Comparison of ENCODE assay signal across 8 cellular contexts in the genomic region with DNA sequence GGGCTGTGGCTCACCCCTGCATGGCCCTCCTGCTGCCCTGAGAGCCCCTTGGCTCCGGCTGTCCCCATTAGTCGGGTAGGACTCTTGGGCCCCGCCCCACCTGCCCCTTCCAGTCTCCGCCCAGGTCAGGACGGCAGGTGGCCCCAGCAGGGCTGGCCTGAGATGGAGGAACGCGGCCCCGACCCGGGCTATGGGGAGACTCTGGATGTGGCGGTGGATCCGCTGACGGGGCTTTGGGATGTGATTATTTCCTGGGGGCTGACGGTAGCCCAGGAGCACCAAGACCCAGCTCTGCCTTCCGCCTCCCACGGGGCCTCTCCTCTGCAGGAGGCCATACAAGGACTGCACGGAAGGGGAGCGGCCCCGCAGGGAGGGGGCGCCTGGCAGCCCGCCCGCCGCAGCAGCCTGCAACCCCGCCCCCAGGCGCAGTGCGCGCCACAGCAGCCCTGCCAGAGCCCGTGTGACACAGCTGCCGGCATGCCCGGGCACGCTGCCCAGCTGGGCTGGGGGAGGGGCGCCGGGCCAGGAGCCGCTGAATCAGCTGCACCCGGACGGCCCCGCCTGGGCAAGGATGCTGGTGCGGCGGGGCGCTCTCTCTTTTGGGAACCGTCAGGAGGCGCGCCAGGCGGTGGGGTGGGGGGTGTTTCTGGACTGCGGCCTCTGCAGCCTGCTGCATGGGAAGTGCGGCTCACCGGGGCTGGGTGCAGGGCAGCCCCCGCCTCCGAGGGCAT. TPM values are rescaled to one million over a fixed set of nuclear protein-coding genes. Genes with fewer than 3 reads are reported as not detected.
DNase-seq lines count a peak whose midpoint lies in the region; ATAC-seq, FAIRE-seq and TF ChIP-seq lines count a peak whose summit lies in the region.

No MANE protein-coding gene starts in this region.

- no peaks in the 10 kb centered on the region for H3K27me3 ChIP-seq in Caco-2 (replicated peaks; ENCODE audit: control insufficient read depth, insufficient read depth, low read length)

- H3K36me3 ChIP-seq in Caco-2 (ENCODE audit: control insufficient read depth, insufficient read depth, low read length) (no peaks in the 10 kb centered on the region), mucosa of descending colon (ENCODE audit: low read depth) (no peaks in the 10 kb centered on the region)

- POLR2A ChIA-PET in Caco-2 (lab: Charles Lee), result no interaction called here

- H3K9me3 ChIP-seq in Caco-2 (no peaks in the 10 kb centered on the region), mucosa of descending colon (no peaks in the 10 kb centered on the region)

- FAIRE-seq in HTR-8/SVneo (lab: Jason Lieb, UNC), result peak; percentile 90

- H3K36me3 Mint-ChIP-seq in Caco-2 (ENCODE audit: insufficient read depth, unreplicated experiment), result peaks cover 13% of the 10 kb centered on the region
- no peaks in the 10 kb centered on the region for H3K36me3 Mint-ChIP-seq in endothelial cell (ENCODE audit: low read depth, unreplicated experiment)

- CTCF ChIA-PET in Caco-2 (lab: Charles Lee), result interaction anchor here (1.2 kb wide), 1 partner anchor 10 kb away, joined by 5 read pairs; no protein-coding TSS in a partner anchor

- no peaks in the 10 kb centered on the region for H3K27me3 Mint-ChIP-seq in Caco-2 (ENCODE audit: insufficient read depth, unreplicated experiment)
- H3K27me3 Mint-ChIP-seq in endothelial cell (ENCODE audit: unreplicated experiment), result peaks cover 10% of the 10 kb centered on the region

- BruUV-seq in Caco-2 (replicated peaks; lab: Mats Ljungman, UMichigan), result no TSS peak

- TF ChIP-seq CTCF in Caco-2 (IDR thresholded peaks at IDR 0.05; ENCODE audit: insufficient read depth in 1 of 2, low read depth in 1 of 2, low read length in 1 of 2, severe bottlenecking in 1 of 2, unreplicated experiment in 1 of 2) (no peak), endothelial cell (IDR thresholded peaks at IDR 0.05; ENCODE audit: unreplicated experiment) (no peak), mucosa of descending colon (IDR thresholded peaks at IDR 0.05) (peak; percentile 13)

- H3K4me3 ChIP-seq in Caco-2 (ENCODE audit: low read depth, low read length) (peak overlapping the region; percentile 40), mucosa of descending colon (no peak overlapping the region)

- peak overlapping the region; percentile 69 for H3K4me3 Mint-ChIP-seq in Caco-2 (ENCODE audit: unreplicated experiment)
- H3K4me3 Mint-ChIP-seq in endothelial cell (ENCODE audit: unreplicated experiment), result no peak overlapping the region

- H3K9me3 Mint-ChIP-seq in Caco-2 (ENCODE audit: unreplicated experiment) (no peaks in the 10 kb centered on the region), endothelial cell (ENCODE audit: unreplicated experiment) (no peaks in the 10 kb centered on the region)

- DNase-seq in Caco-2 (peak; percentile 75 to 77), HTR-8/SVneo (ENCODE audit: insufficient read length, low spot score) (peak; percentile 85), NOMO-1 treated with DMSO at 0.1 percent for 48 hours (lab: John Stamatoyannopoulos, UW; ENCODE audit: unreplicated experiment) (peak; percentile 97), endothelial cell (ENCODE audit: low spot score) (peak; percentile 58), mucosa of descending colon (peak; percentile 92 to 97 (median 96))
- DNase-seq in activated CD8-positive, alpha-beta memory T cell treated with anti-CD3 and anti-CD28 coated beads, Interleukin-2, amount 50 U/mL, for 24 hours (ENCODE audit: extremely low read depth), result peak; percentile 76
- DNase-seq in stimulated activated CD8-positive, alpha-beta memory T cell treated with anti-CD3 and anti-CD28 coated beads, Interleukin-4, amount 100 ng/mL, for 1 hour (ENCODE audit: low read depth in 2 of 2, low spot score in 1 of 2), result peak; percentile 66 to 85

- H3K4me1 ChIP-seq in Caco-2 (peaks cover 24% of the 10 kb centered on the region), mucosa of descending colon (ENCODE audit: low read depth) (peaks cover 50% of the 10 kb centered on the region)

- H3K4me1 Mint-ChIP-seq in Caco-2 (ENCODE audit: low read depth, unreplicated experiment) (no peaks in the 10 kb centered on the region), endothelial cell (ENCODE audit: unreplicated experiment) (no peaks in the 10 kb centered on the region)

- peak; percentile 68 for ATAC-seq in GM21390 (IDR thresholded peaks at IDR 0.05; ENCODE audit: unreplicated experiment)
- peak; percentile 84 for ATAC-seq in mucosa of descending colon

- intact Hi-C loops in Caco-2 (cut with micrococcal nuclease; ENCODE audit: unreplicated experiment) (loop anchor here (1.0 kb wide), 1 partner anchor 10 kb away; no protein-coding TSS in a partner anchor), mucosa of descending colon (cut with DNase I, micrococcal nuclease) (no loop called here)

- H3K27ac Mint-ChIP-seq in Caco-2 (ENCODE audit: unreplicated experiment), result no peak overlapping the region
- H3K27ac Mint-ChIP-seq in endothelial cell (ENCODE audit: unreplicated experiment), result no peak overlapping the region

RNA-seq across cellular contexts. Expression of a gene that starts 9.2 kb away (rescaled TPM):
- 35.6 and 38.2 TPM in 2 replicates for total RNA-seq in Caco-2 (2022)
- 33.6 TPM for total RNA-seq in endothelial cell (ENCODE audit: unreplicated experiment)
- total RNA-seq in mucosa of descending colon, result 10 to 100 TPM; 47.4 to 54.1 (median 52.0) TPM

RNA-seq across cellular contexts. Expression of a gene that starts 14.4 kb away (rescaled TPM):
- total RNA-seq in Caco-2 (2022) (20.3 and 22.0 TPM in 2 replicates), endothelial cell (ENCODE audit: unreplicated experiment) (9.6 TPM), mucosa of descending colon (10 to 100 TPM; 15.9 to 81.3 (median 22.1) TPM)
